Comparison of ENCODE assay signal across 8 cellular contexts in the genomic region with DNA sequence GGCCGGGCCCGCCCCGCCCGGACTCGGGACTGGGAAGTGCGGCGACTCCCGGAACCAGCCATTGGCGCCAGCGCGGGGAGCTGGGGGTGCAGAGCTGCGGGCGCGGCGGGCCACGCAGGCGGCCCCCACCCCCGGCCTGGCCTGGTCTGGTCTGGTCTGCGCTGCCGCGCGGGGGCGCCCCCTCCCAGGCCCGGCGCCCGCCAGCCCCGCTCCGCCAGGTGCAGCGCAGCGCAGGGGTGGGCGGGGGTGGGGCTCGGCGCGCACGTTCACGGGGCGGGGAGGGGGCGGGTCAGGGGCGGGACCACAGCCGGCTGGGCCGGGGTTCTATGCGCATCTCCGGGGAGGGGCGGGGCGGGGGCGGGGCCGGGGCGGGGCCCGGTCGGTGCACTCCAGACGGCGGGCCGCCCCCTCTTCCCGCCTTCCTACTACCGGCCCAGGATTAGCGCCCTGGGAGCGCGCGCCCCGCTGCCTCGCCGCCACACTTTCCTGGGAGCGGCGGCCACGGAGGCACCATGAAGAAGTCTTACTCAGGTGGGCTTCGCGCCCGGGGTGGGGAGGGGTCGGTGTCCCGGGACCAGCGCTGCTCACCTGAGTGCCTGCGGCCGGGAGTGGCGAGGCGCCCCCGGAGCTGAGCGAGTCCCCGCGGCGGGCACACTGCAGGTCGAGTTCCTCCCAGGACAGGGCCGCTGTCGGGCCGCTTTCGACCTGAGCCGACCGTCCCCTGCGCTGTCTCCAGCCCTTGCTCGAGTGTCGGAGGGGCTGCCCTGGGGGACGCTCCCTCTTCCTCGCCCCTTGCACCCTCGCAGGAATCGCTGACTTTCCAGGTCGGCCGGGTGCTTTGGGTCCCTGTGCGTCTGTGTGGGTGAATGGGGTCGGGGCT.
DNase-seq lines count a peak whose midpoint lies in the region; ATAC-seq, FAIRE-seq and TF ChIP-seq lines count a peak whose summit lies in the region.

No MANE protein-coding gene starts in this region.

- peaks cover 47% of the 10 kb centered on the region for H3K79me2 ChIP-seq in HepG2 (ENCODE audit: insufficient read depth, low read length)

- FAIRE-seq in HepG2 (lab: Jason Lieb, UNC): no peak

- H3K4me3 Mint-ChIP-seq in central memory CD8-positive, alpha-beta T cell: peak overlapping the region; percentile 80

- H3K9me3 ChIP-seq in HAP-1 (no peaks in the 10 kb centered on the region), HepG2 (ENCODE audit: low read length) (no peaks in the 10 kb centered on the region)

- no peaks in the 10 kb centered on the region for H3K9me3 Mint-ChIP-seq in central memory CD8-positive, alpha-beta T cell

- TF ChIP-seq POLR2A in HepG2 (IDR thresholded peaks at IDR 0.05; ENCODE audit: insufficient read depth in 1 of 2, low read depth in 2 of 2, low read length in 2 of 2): peak in 1 of 2 experiments; percentile 44; a peak in 2 of 4 replicates

- peak overlapping the region; percentile 93 for H3K9ac ChIP-seq in HepG2 (ENCODE audit: insufficient read depth, low read depth, low read length)

- CTCF ChIA-PET in GM10248 (lab: Yijun Ruan, JAX) (no interaction called here), HepG2 (lab: Yijun Ruan, JAX; ENCODE audit: low intra/inter-chr PET ratio, low total read pairs) (no interaction called here)

- TF ChIP-seq CTCF in GM10248 (IDR thresholded peaks at IDR 0.05; ENCODE audit: control extremely low read depth, extremely low read depth, low read depth, missing control alignments): peak; percentile 61
- peak; percentile 55 for TF ChIP-seq CTCF in HepG2 (CRISPR knock-in tag; IDR thresholded peaks at IDR 0.05)

- peak; percentile 94 for TF ChIP-seq RAD21 in HepG2 (CRISPR knock-in tag; IDR thresholded peaks at IDR 0.05)

- WGBS in HepG2 (ENCODE audit: low lambda C conversion rate): 1% methylated on average over 15 of the region's 98 CpGs

- POLR2A ChIA-PET in GM10248 (lab: Yijun Ruan, JAX) (no interaction called here), HepG2 (lab: Yijun Ruan, JAX) (interaction anchor here (0.6 to 12.7 kb wide), 13 partner anchors 8 to 193 kb away, joined by 3 to 335 read pairs (median 7); no protein-coding TSS in a partner anchor)

- H3K4me3 ChIP-seq in HAP-1 (peak overlapping the region; percentile 93), HepG2 (replicated peaks in 1 of 3; ENCODE audit: insufficient read depth in 1 of 3, low read depth in 2 of 3, low read length in 3 of 3) (peak overlapping the region; percentile 85 to 99 (median 97))

- no TSS peak for BruUV-seq in HepG2 (replicated peaks; lab: Mats Ljungman, UMichigan)

- H3K4me1 Mint-ChIP-seq in central memory CD8-positive, alpha-beta T cell: peaks cover 15% of the 10 kb centered on the region

- H2AFZ ChIP-seq in HepG2 (ENCODE audit: low read length): no peak overlapping the region

- peaks cover 28% of the 10 kb centered on the region for H3K36me3 Mint-ChIP-seq in central memory CD8-positive, alpha-beta T cell (ENCODE audit: insufficient read depth)

- H3K27me3 Mint-ChIP-seq in central memory CD8-positive, alpha-beta T cell: peaks cover 40% of the 10 kb centered on the region

- peak overlapping the region; percentile 98 for H3K27ac ChIP-seq in HepG2 (ENCODE audit: extremely low read length, insufficient read depth, low read length)

- DNase-seq in GM10248 (ENCODE audit: extremely low spot score): peak; percentile 92
- peak; percentile 58 to 82 for DNase-seq in HAP-1 (ENCODE audit: low spot score in 2 of 2)
- peak; percentile 17 for DNase-seq in NCI-H1436 treated with DMSO at 0.1 percent for 48 hours (lab: John Stamatoyannopoulos, UW)
- peak in 3 of 4 experiments; percentile 33 to 55 (median 37) for DNase-seq in activated CD4-positive, CD25-positive, alpha-beta regulatory T cell (lab: John Stamatoyannopoulos, UW)
- peak; percentile 27 to 43 for DNase-seq in central memory CD8-positive, alpha-beta T cell (ENCODE audit: low spot score in 2 of 2)
- peak; percentile 65 for DNase-seq in HepG2 (ENCODE audit: low spot score)
- peak; percentile 23 to 52 (median 35) for DNase-seq in stimulated activated CD4-positive, alpha-beta T cell treated with anti-CD3 and anti-CD28 coated beads, TNF-alpha, amount 100 ng/mL, for 24 hours (ENCODE audit: low read depth in 3 of 3)
- no peak for DNase-seq in MV-4-11 (lab: John Stamatoyannopoulos, UW)

- peak overlapping the region; percentile 98 for H3K27ac Mint-ChIP-seq in central memory CD8-positive, alpha-beta T cell (ENCODE audit: low read depth)

- H3K36me3 ChIP-seq in HAP-1 (replicated peaks) (peaks cover 4% of the 10 kb centered on the region), HepG2 (replicated peaks in 1 of 2; ENCODE audit: control insufficient read depth in 1 of 2, insufficient read depth in 2 of 2, low read length in 2 of 2) (peaks cover 0 to 7% of the 10 kb centered on the region in 2 experiments; a peak in 2 of 5 replicates)

- peak overlapping the region; percentile 92 for H3K4me2 ChIP-seq in HepG2 (ENCODE audit: low read depth, low read length)

- H3K4me1 ChIP-seq in HAP-1: peaks cover 10% of the 10 kb centered on the region
- H3K4me1 ChIP-seq in HepG2 (ENCODE audit: insufficient read depth, low read length): peaks cover 49% of the 10 kb centered on the region

- TF ChIP-seq EP300 in HepG2 (IDR thresholded peaks at IDR 0.05; ENCODE audit: low read depth in 2 of 2, low read length in 2 of 2) (no peak; a peak in 1 of 4 replicates), HepG2 (CRISPR knock-in tag; IDR thresholded peaks at IDR 0.05; ENCODE audit: borderline replicate concordance) (0 out of 2 replicates have a peak, but pooled peaks have one; percentile 40)

- no peaks in the 10 kb centered on the region for H3K27me3 ChIP-seq in HAP-1 (ENCODE audit: low read depth)
- no peaks in the 10 kb centered on the region; a peak in 1 of 5 replicates for H3K27me3 ChIP-seq in HepG2 (ENCODE audit: control insufficient read depth in 1 of 2, insufficient read depth in 2 of 2, low read length in 2 of 2)

- peak; percentile 83 for ATAC-seq in central memory CD8-positive, alpha-beta T cell (replicated peaks; ENCODE audit: extremely low read depth, poor library complexity, severe bottlenecking)
- ATAC-seq in HepG2: peak; percentile 55

- in situ Hi-C loops in HAP-1 (cut with MboI; ENCODE audit: low sequenced_read_pairs): no loop called here
- in situ Hi-C loops in HepG2 (cut with HindIII; ENCODE audit: extremely low pct_ligation_motif_present, low pct_unique_long_range_greater_than_20kb): loop anchor here (10.0 kb wide), 1 partner anchor 94 kb away; no protein-coding TSS in a partner anchor

- intact Hi-C loops in HepG2 (cut with micrococcal nuclease; ENCODE audit: unreplicated experiment): no loop called here

- H4K20me1 ChIP-seq in HepG2 (ENCODE audit: insufficient read depth, low read length): no peaks in the 10 kb centered on the region

TF ChIP-seq in HepG2, 621 proteins besides CTCF, POLR2A, EP300 and RAD21 (continues in another document):
- TF ChIP-seq ZBTB7A (CRISPR knock-in tag; IDR thresholded peaks at IDR 0.05): peak; percentile 79
- TF ChIP-seq ZNF766 (CRISPR knock-in tag; IDR thresholded peaks at IDR 0.05; ENCODE audit: borderline replicate concordance): no peak
- peak; percentile 28 for TF ChIP-seq RARA (CRISPR knock-in tag; IDR thresholded peaks at IDR 0.05)
- TF ChIP-seq ZNF3 (CRISPR knock-in tag; IDR thresholded peaks at IDR 0.05): peak; percentile 17; the same call in 1 of the 2 replicates
- TF ChIP-seq ZNF274 (CRISPR knock-in tag; IDR thresholded peaks at IDR 0.05): peak; percentile 85
- TF ChIP-seq ZNF615 (CRISPR knock-in tag; IDR thresholded peaks at IDR 0.05; ENCODE audit: borderline replicate concordance): no peak
- no peak for TF ChIP-seq MAFF (IDR thresholded peaks at IDR 0.05; ENCODE audit: low read depth, low read length)
- no peak for TF ChIP-seq TAF15 (IDR thresholded peaks at IDR 0.05; ENCODE audit: low read depth, low read length, poor library complexity, severe bottlenecking)
- no peak for TF ChIP-seq ZNF496 (CRISPR knock-in tag; IDR thresholded peaks at IDR 0.05; ENCODE audit: insufficient replicate concordance)
- TF ChIP-seq ZNF383 (CRISPR knock-in tag; IDR thresholded peaks at IDR 0.05; ENCODE audit: borderline replicate concordance): no peak
- no peak for TF ChIP-seq RBAK (CRISPR knock-in tag; IDR thresholded peaks at IDR 0.05)
- TF ChIP-seq, protein P1, sequence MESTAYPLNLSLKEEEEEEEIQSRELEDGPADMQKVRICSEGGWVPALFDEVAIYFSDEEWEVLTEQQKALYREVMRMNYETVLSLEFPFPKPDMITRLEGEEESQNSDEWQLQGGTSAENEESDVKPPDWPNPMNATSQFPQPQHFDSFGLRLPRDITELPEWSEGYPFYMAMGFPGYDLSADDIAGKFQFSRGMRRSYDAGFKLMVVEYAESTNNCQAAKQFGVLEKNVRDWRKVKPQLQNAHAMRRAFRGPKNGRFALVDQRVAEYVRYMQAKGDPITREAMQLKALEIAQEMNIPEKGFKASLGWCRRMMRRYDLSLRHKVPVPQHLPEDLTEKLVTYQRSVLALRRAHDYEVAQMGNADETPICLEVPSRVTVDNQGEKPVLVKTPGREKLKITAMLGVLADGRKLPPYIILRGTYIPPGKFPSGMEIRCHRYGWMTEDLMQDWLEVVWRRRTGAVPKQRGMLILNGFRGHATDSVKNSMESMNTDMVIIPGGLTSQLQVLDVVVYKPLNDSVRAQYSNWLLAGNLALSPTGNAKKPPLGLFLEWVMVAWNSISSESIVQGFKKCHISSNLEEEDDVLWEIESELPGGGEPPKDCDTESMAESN (CRISPR knock-in tag; conservative IDR thresholded peaks at IDR 0.05): peak; percentile 85
- TF ChIP-seq, protein P2, sequence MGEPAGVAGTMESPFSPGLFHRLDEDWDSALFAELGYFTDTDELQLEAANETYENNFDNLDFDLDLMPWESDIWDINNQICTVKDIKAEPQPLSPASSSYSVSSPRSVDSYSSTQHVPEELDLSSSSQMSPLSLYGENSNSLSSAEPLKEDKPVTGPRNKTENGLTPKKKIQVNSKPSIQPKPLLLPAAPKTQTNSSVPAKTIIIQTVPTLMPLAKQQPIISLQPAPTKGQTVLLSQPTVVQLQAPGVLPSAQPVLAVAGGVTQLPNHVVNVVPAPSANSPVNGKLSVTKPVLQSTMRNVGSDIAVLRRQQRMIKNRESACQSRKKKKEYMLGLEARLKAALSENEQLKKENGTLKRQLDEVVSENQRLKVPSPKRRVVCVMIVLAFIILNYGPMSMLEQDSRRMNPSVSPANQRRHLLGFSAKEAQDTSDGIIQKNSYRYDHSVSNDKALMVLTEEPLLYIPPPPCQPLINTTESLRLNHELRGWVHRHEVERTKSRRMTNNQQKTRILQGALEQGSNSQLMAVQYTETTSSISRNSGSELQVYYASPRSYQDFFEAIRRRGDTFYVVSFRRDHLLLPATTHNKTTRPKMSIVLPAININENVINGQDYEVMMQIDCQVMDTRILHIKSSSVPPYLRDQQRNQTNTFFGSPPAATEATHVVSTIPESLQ (CRISPR knock-in tag; conservative IDR thresholded peaks at IDR 0.05): peak; percentile 63; the same call in 1 of the 2 replicates
- TF ChIP-seq NCOA2 (CRISPR knock-in tag; IDR thresholded peaks at IDR 0.05): peak; percentile 37; the same call in 1 of the 2 replicates
- peak; percentile 70; the same call in 1 of the 2 replicates for TF ChIP-seq ZNF607 (CRISPR knock-in tag; IDR thresholded peaks at IDR 0.05; ENCODE audit: borderline replicate concordance)
- no peak for TF ChIP-seq SAFB2 (CRISPR knock-in tag; IDR thresholded peaks at IDR 0.05; ENCODE audit: borderline replicate concordance, low read depth)
